Comparison of ENCODE assay signal across 15 cellular contexts in the genomic region with DNA sequence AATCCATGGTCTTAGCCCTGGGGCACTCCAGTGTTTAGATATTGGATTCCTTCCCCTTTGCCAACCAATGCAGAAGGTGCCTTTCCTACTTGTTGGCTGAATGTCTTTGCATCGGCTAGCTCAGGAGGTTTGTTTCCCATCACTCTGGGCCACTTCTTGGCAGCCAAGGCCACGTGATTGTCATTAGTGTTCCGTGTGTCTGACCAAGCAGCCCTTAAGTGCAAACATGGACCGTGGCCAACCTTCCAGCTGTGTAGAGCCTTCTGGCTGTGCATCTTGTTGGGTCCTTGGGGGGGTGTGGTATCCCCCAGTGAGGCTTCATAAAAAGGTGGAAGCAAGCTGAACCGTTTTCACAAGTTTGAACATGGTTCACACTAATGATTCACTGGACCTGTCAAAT.
DNase-seq lines count a peak whose midpoint lies in the region; ATAC-seq and TF ChIP-seq lines count a peak whose summit lies in the region.
"Had no signal": no experiment of that assay in that cellular context is flagged by ENCODE, and none has a peak within 500 bp of the region (broad histone marks: within the 10 kb centered on the region; RNA-seq: fewer than 3 reads in every experiment).

No MANE protein-coding gene starts in this region.

- no peaks in the 10 kb centered on the region for H3K9me3 ChIP-seq in body of pancreas
- no peaks in the 10 kb centered on the region for H3K9me3 ChIP-seq in muscle layer of duodenum (ENCODE audit: control insufficient read depth in 1 of 2, low read length in 2 of 2)
- H3K9me3 ChIP-seq: SJSA1 had no signal

- H3K27ac ChIP-seq in body of pancreas (no peak overlapping the region), muscle layer of duodenum (ENCODE audit: low read length) (peak overlapping the region; percentile 57)
- H3K27ac ChIP-seq: HL-60, SJSA1 had no signal

- H3K4me3 ChIP-seq in body of pancreas, result no peak overlapping the region
- no peak overlapping the region for H3K4me3 ChIP-seq in muscle layer of duodenum (ENCODE audit: low read depth in 1 of 2, low read length in 2 of 2)
- H3K4me3 ChIP-seq: SJSA1 had no signal

- no peak for TF ChIP-seq CTCF in body of pancreas (IDR thresholded peaks at IDR 0.05)

- intact Hi-C loops in body of pancreas (cut with DNase I), result no loop called here

- DNase-seq in DMS 273 (lab: John Stamatoyannopoulos, UW; ENCODE audit: unreplicated experiment) (peak; percentile 94), NCI-H2029 (lab: John Stamatoyannopoulos, UW) (peak; percentile 58), body of pancreas (peak; percentile 20 to 66 (median 60)), kidney tubule cell (ENCODE audit: low spot score) (no peak), DMS53 treated with DMSO at 0.1 percent for 48 hours (lab: John Stamatoyannopoulos, UW; ENCODE audit: unreplicated experiment) (no peak)
- no peak for DNase-seq in stimulated activated CD4-positive, alpha-beta T cell treated with anti-CD3 and anti-CD28 coated beads, Interleukin-4, amount 100 ng/mL, for 1 hour
- DNase-seq: activated naive CD4-positive, alpha-beta T cell treated with anti-CD3 and anti-CD28 coated beads, Interleukin-2, amount 10 ng/mL, durations not matched to agents 7 days and 5 days; central memory CD4-positive, alpha-beta T cell; erythroblast; hippocampal formation; stimulated activated CD4-positive, alpha-beta T cell treated with anti-CD3 and anti-CD28 coated beads, Interleukin-15, amount 100 ng/mL, for 24 hours had no signal

- H3K36me3 ChIP-seq in body of pancreas (replicated peaks in 1 of 2; ENCODE audit: insufficient read depth in 1 of 2, low read depth in 2 of 2), result no peaks in the 10 kb centered on the region
- H3K36me3 ChIP-seq in muscle layer of duodenum (ENCODE audit: control insufficient read depth in 1 of 2, insufficient read depth in 2 of 2, low read length in 2 of 2), result no peaks in the 10 kb centered on the region
- H3K36me3 ChIP-seq: SJSA1 had no signal

- 23 to 35% methylated on average over 5 of the region's 5 CpGs for WGBS in body of pancreas, 2 donors

- ATAC-seq in body of pancreas (peak; percentile 21), GM21360 (IDR thresholded peaks at IDR 0.05; ENCODE audit: unreplicated experiment) (no peak)

- no peak for TF ChIP-seq POLR2A in body of pancreas (IDR thresholded peaks at IDR 0.05)

- no peaks in the 10 kb centered on the region for H3K4me1 ChIP-seq in body of pancreas
- H3K4me1 ChIP-seq in muscle layer of duodenum (ENCODE audit: control insufficient read depth in 1 of 2, insufficient read depth in 2 of 2, low read length in 2 of 2), result peaks cover 7 to 45% of the 10 kb centered on the region in 2 donors
- H3K4me1 ChIP-seq: SJSA1 had no signal

- H3K27me3 ChIP-seq in body of pancreas (no peaks in the 10 kb centered on the region), muscle layer of duodenum (ENCODE audit: low read depth, low read length) (no peaks in the 10 kb centered on the region)
- H3K27me3 ChIP-seq: SJSA1 had no signal

Comparison
In these comparisons a context has a peak if more than half of its experiments do, and no peak if none do; other contexts are left out.
1. DNase-seq: peak in DMS 273 (single experiment), NCI-H2029 (single experiment) and body of pancreas (4 of 4); none in kidney tubule cell (single experiment), DMS53 treated with DMSO at 0.1 percent for 48 hours (single experiment) and stimulated activated CD4-positive, alpha-beta T cell treated with anti-CD3 and anti-CD28 coated beads, Interleukin-4, amount 100 ng/mL, for 1 hour (single experiment).